Comparison of ENCODE assay signal across 17 cellular contexts in the genomic region with DNA sequence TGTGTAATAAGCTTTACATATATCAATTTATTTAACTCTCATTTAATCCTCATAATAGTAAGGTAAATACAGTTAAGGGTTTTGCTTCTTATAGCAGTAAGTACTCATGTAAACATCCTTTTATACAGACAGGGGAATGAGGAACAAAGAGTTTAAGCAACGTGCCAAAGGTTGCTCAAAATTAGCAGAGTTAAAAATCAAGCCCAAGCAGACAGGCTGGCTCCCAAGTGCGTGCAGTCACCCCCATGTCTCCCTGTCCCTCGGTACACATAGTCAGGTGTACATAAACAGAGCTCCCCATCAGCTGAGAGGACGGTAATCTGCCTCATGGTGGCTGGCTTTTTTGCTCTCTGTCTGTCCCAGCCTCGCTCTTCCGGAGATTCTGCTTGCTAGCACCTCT.
DNase-seq lines count a peak whose midpoint lies in the region; ATAC-seq and TF ChIP-seq lines count a peak whose summit lies in the region.
"Had no signal": no experiment of that assay in that cellular context is flagged by ENCODE, and none has a peak within 500 bp of the region (broad histone marks: within the 10 kb centered on the region; RNA-seq: fewer than 3 reads in every experiment).

No MANE protein-coding gene starts in this region.

- H3K36me3 Mint-ChIP-seq in activated naive CD4-positive, alpha-beta T cell treated with anti-CD3 and anti-CD28 coated beads, Interleukin-2, amount 10 ng/mL, durations not matched to agents 7 days and 5 days: peaks cover 11% of the 10 kb centered on the region

- CTCF ChIA-PET in activated naive CD4-positive, alpha-beta T cell treated with anti-CD3 and anti-CD28 coated beads, Interleukin-2, amount 10 ng/mL, durations not matched to agents 7 days and 5 days (lab: Charles Lee): no interaction called here

- H3K27ac Mint-ChIP-seq in activated naive CD4-positive, alpha-beta T cell treated with anti-CD3 and anti-CD28 coated beads, Interleukin-2, amount 10 ng/mL, durations not matched to agents 7 days and 5 days: no peak overlapping the region
- H3K27ac Mint-ChIP-seq: HFFc6, T-cell had no signal

- H3K27me3 Mint-ChIP-seq in activated naive CD4-positive, alpha-beta T cell treated with anti-CD3 and anti-CD28 coated beads, Interleukin-2, amount 10 ng/mL, durations not matched to agents 7 days and 5 days: no peaks in the 10 kb centered on the region
- H3K27me3 Mint-ChIP-seq: T-cell had no signal

- peaks cover 2% of the 10 kb centered on the region for H3K9me3 Mint-ChIP-seq in activated naive CD4-positive, alpha-beta T cell treated with anti-CD3 and anti-CD28 coated beads, Interleukin-2, amount 10 ng/mL, durations not matched to agents 7 days and 5 days
- H3K9me3 Mint-ChIP-seq: HFFc6 had no signal

- intact Hi-C loops in left lung (cut with DNase I) (no loop called here), thyroid gland (cut with DNase I) (no loop called here)

- H3K36me3 ChIP-seq in left lung (peaks cover 0 to 29% of the 10 kb centered on the region in 2 donors), thyroid gland (peaks cover 0 to 6% of the 10 kb centered on the region in 2 donors)

- H3K4me1 ChIP-seq in left lung (no peaks in the 10 kb centered on the region), thyroid gland (peaks cover 0 to 3% of the 10 kb centered on the region in 2 donors)

- H3K27ac ChIP-seq in left lung (no peak overlapping the region), thyroid gland (no peak overlapping the region)
- H3K27ac ChIP-seq: C4-2B, PC-9 had no signal

- no peak for TF ChIP-seq POLR2A in thyroid gland (IDR thresholded peaks at IDR 0.05)

- H3K4me3 ChIP-seq in left lung (no peak overlapping the region), thyroid gland (replicated peaks in 1 of 3) (no peak overlapping the region)
- H3K4me3 ChIP-seq: PC-9 had no signal

- DNase-seq in NCI-H146 (lab: John Stamatoyannopoulos, UW) (peak; percentile 17), NCI-H146 treated with DMSO at 0.1 percent for 48 hours (lab: John Stamatoyannopoulos, UW; ENCODE audit: unreplicated experiment) (no peak), DMS153 treated with DMSO at 0.1 percent for 48 hours (lab: John Stamatoyannopoulos, UW; ENCODE audit: unreplicated experiment) (peak; percentile 46), NCI-H748 (lab: John Stamatoyannopoulos, UW; ENCODE audit: unreplicated experiment) (peak; percentile 71), left lung (no peak), cortex of kidney (lab: John Stamatoyannopoulos, UW) (no peak), thyroid gland (no peak)
- no peak for DNase-seq in activated naive CD4-positive, alpha-beta T cell treated with anti-CD3 and anti-CD28 coated beads, Interleukin-2, amount 10 ng/mL, durations not matched to agents 7 days and 5 days
- DNase-seq: GF-D8, HFFc6, KBM-7, NCI-H1092, NCI-H2107, NCI-H446 treated with DMSO at 0.1 percent for 48 hours, PC-9, T-cell had no signal

- WGBS in thyroid gland, 2 donors: 80 to 89% methylated on average over 6 of the region's 6 CpGs

- H3K27me3 ChIP-seq in left lung (no peaks in the 10 kb centered on the region), thyroid gland (no peaks in the 10 kb centered on the region)

- TF ChIP-seq CTCF in left lung (IDR thresholded peaks at IDR 0.05) (no peak), thyroid gland (IDR thresholded peaks at IDR 0.05) (no peak)

- no peaks in the 10 kb centered on the region for H3K4me1 Mint-ChIP-seq in activated naive CD4-positive, alpha-beta T cell treated with anti-CD3 and anti-CD28 coated beads, Interleukin-2, amount 10 ng/mL, durations not matched to agents 7 days and 5 days
- H3K4me1 Mint-ChIP-seq: T-cell had no signal

- H3K9me3 ChIP-seq in left lung (no peaks in the 10 kb centered on the region), thyroid gland (no peaks in the 10 kb centered on the region)

- peak; percentile 59 for ATAC-seq in left lung
- ATAC-seq: T-cell had no signal

- no peak overlapping the region for H3K4me3 Mint-ChIP-seq in activated naive CD4-positive, alpha-beta T cell treated with anti-CD3 and anti-CD28 coated beads, Interleukin-2, amount 10 ng/mL, durations not matched to agents 7 days and 5 days
- H3K4me3 Mint-ChIP-seq: HFFc6, T-cell had no signal

Comparison
In these comparisons a context has a peak if more than half of its experiments do, and no peak if none do; other contexts are left out.
1. DNase-seq: peak in NCI-H146 (single experiment), DMS153 treated with DMSO at 0.1 percent for 48 hours (single experiment) and NCI-H748 (single experiment); none in NCI-H146 treated with DMSO at 0.1 percent for 48 hours (single experiment), left lung (0 of 2), cortex of kidney (single experiment), activated naive CD4-positive, alpha-beta T cell treated with anti-CD3 and anti-CD28 coated beads, Interleukin-2, amount 10 ng/mL, durations not matched to agents 7 days and 5 days (single experiment) and thyroid gland (0 of 2).